ENCODE assay signal across 14 cellular contexts in genomic region chr10:116706281-116706680, GRCh38. TPM values are rescaled to one million over a fixed set of nuclear protein-coding genes. Genes with fewer than 3 reads are reported as not detected.
DNase-seq lines count a peak whose midpoint lies in the region; ATAC-seq and TF ChIP-seq lines count a peak whose summit lies in the region.
"Had no signal": no experiment of that assay in that cellular context is flagged by ENCODE, and none has a peak within 500 bp of the region (broad histone marks: within the 10 kb centered on the region; RNA-seq: fewer than 3 reads in every experiment).

No MANE protein-coding gene starts in this region.

- TF ChIP-seq CTCF in chondrocyte (IDR thresholded peaks at IDR 0.05): no peak
- TF ChIP-seq CTCF in endodermal cell (conservative IDR thresholded peaks at IDR 0.05): no peak
- TF ChIP-seq CTCF in left ventricle myocardium inferior (IDR thresholded peaks at IDR 0.05; ENCODE audit: borderline replicate concordance): no peak

- H3K36me3 Mint-ChIP-seq in chondrocyte (ENCODE audit: low read depth) (peaks cover 1% of the 10 kb centered on the region), endodermal cell (ENCODE audit: low read depth) (no peaks in the 10 kb centered on the region)
- H3K36me3 Mint-ChIP-seq: CD4-positive, alpha-beta memory T cell had no signal

- no peaks in the 10 kb centered on the region for H3K9me3 Mint-ChIP-seq in chondrocyte (ENCODE audit: low read depth)
- no peaks in the 10 kb centered on the region for H3K9me3 Mint-ChIP-seq in endodermal cell

- no peak overlapping the region for H3K9ac ChIP-seq in endodermal cell (ENCODE audit: extremely low read depth, low read length, poor library complexity, severe bottlenecking)

- H3K27me3 Mint-ChIP-seq in chondrocyte (ENCODE audit: low read depth): no peaks in the 10 kb centered on the region
- H3K27me3 Mint-ChIP-seq in endodermal cell (ENCODE audit: insufficient read depth): peaks cover 8% of the 10 kb centered on the region

- H3K4me3 Mint-ChIP-seq in chondrocyte (ENCODE audit: unreplicated experiment) (no peak overlapping the region), endodermal cell (no peak overlapping the region)
- H3K4me3 Mint-ChIP-seq: B cell; CD4-positive, alpha-beta memory T cell had no signal

- H3K27me3 ChIP-seq in endodermal cell (ENCODE audit: control insufficient read depth, insufficient read depth, low read length, poor library complexity, severe bottlenecking) (peaks cover 10% of the 10 kb centered on the region), left ventricle myocardium inferior (ENCODE audit: low read depth) (no peaks in the 10 kb centered on the region)

- H3K4me1 Mint-ChIP-seq in chondrocyte (ENCODE audit: low read depth) (peaks cover 13% of the 10 kb centered on the region), endodermal cell (peaks cover 11% of the 10 kb centered on the region)
- H3K4me1 Mint-ChIP-seq: B cell; CD4-positive, alpha-beta memory T cell had no signal

- H3K4me1 ChIP-seq in endodermal cell (ENCODE audit: control insufficient read depth, insufficient read depth, low read length) (no peaks in the 10 kb centered on the region), left ventricle myocardium inferior (peaks cover 15% of the 10 kb centered on the region)
- H3K4me1 ChIP-seq: HAP-1 had no signal

- ATAC-seq in HG03159 (IDR thresholded peaks at IDR 0.05; ENCODE audit: unreplicated experiment): no peak
- ATAC-seq: GM12878 had no signal

- 91 to 92% methylated on average over 7 to 9 of the region's 9 CpGs for whole genome bisulfite sequencing in endodermal cell (ENCODE audit: insufficient coverage in 1 of 2, insufficient read length in 1 of 2), 2 experiments

- H3K27ac Mint-ChIP-seq in chondrocyte (ENCODE audit: unreplicated experiment) (no peak overlapping the region), endodermal cell (peak overlapping the region; percentile 53)
- H3K27ac Mint-ChIP-seq: B cell; CD4-positive, alpha-beta memory T cell had no signal

- intact Hi-C loops in posterior vena cava (cut with DNase I) (no loop called here), left ventricle myocardium inferior (cut with micrococcal nuclease) (no loop called here)

- DNase-seq in chondrocyte (ENCODE audit: low spot score) (peak; percentile 63), endodermal cell (peak; percentile 46), posterior vena cava (ENCODE audit: low spot score) (peak; percentile 41), globus pallidus (ENCODE audit: low spot score) (no peak), retina (no peak), left ventricle myocardium inferior (no peak)
- DNase-seq: CD4-positive, alpha-beta memory T cell; DMS79; GOT3 had no signal

- H3K4me3 ChIP-seq in endodermal cell (ENCODE audit: low read length) (no peak overlapping the region), left ventricle myocardium inferior (no peak overlapping the region)
- H3K4me3 ChIP-seq: GM12878, HAP-1 had no signal

- H3K9me3 ChIP-seq in endodermal cell (ENCODE audit: control insufficient read depth, low read length): no peaks in the 10 kb centered on the region
- H3K9me3 ChIP-seq in left ventricle myocardium inferior (replicated peaks): no peaks in the 10 kb centered on the region
- H3K9me3 ChIP-seq: HAP-1 had no signal

- H3K27ac ChIP-seq in endodermal cell (ENCODE audit: low read depth, low read length): no peak overlapping the region
- no peak overlapping the region for H3K27ac ChIP-seq in left ventricle myocardium inferior (replicated peaks)
- H3K27ac ChIP-seq: C4-2B had no signal

- H3K36me3 ChIP-seq in endodermal cell (ENCODE audit: control insufficient read depth, insufficient read depth, low read length) (no peaks in the 10 kb centered on the region), left ventricle myocardium inferior (peaks cover 5% of the 10 kb centered on the region)
- H3K36me3 ChIP-seq: HAP-1 had no signal

RNA-seq across cellular contexts. Expression of gene HSPA12A, which starts 36.1 kb away (rescaled TPM):
- 5.8 to 9.7 TPM (median 6.9 TPM) in 3 replicates for total RNA-seq in chondrocyte
- 10 to 100 TPM; 13.9 to 15.4 TPM for total RNA-seq in endodermal cell
- 5.3 TPM for polyA plus RNA-seq in endodermal cell (2013, experiment 1 of 2)
- 4.5 TPM for polyA plus RNA-seq in endodermal cell (2013, experiment 2 of 2)
- 10 to 100 TPM; 20.5 to 20.8 TPM for total RNA-seq in posterior vena cava
- 15.0 TPM for total RNA-seq in left ventricle myocardium inferior

Comparison
In these comparisons a context has a peak if more than half of its experiments do, and no peak if none do; other contexts are left out.
1. DNase-seq: peak in chondrocyte (single experiment), endodermal cell (single experiment) and posterior vena cava (single experiment); none in globus pallidus (single experiment), retina (single experiment) and left ventricle myocardium inferior (single experiment).